23 cellular contexts compared by ENCODE assay signal in genomic region chr1:89627596-89627962, GRCh38. TPM values are rescaled to one million over a fixed set of nuclear protein-coding genes. Genes with fewer than 3 reads are reported as not detected.
DNase-seq lines count a peak whose midpoint lies in the region; ATAC-seq lines count a peak whose summit lies in the region.
"Had no signal": no experiment of that assay in that cellular context is flagged by ENCODE, and none has a peak within 500 bp of the region (broad histone marks: within the 10 kb centered on the region; RNA-seq: fewer than 3 reads in every experiment).

No MANE protein-coding gene starts in this region.

- H3K9me3 Mint-ChIP-seq in activated CD4-positive, alpha-beta T cell treated with anti-CD3 and anti-CD28 coated beads for 36 hours (ENCODE audit: low read depth) = no peaks in the 10 kb centered on the region
- H3K9me3 Mint-ChIP-seq in CD4-positive, alpha-beta memory T cell = no peaks in the 10 kb centered on the region
- no peaks in the 10 kb centered on the region for H3K9me3 Mint-ChIP-seq in activated naive CD8-positive, alpha-beta T cell (ENCODE audit: low read depth)
- H3K9me3 Mint-ChIP-seq: activated T-helper 2 cell treated with anti-CD3 and anti-CD28 coated beads, Interferon-gamma antibody, Interleukin-2, Interleukin-4, amounts not matched to agents 10 μg/mL and 5 μg/mL and 100 μg/mL, durations not matched to agents 14 hours and 24 hours and 36 hours; IgD-negative memory B cell; immature natural killer cell had no signal

- no peaks in the 10 kb centered on the region for H3K36me3 ChIP-seq in CD4-positive, alpha-beta memory T cell (ENCODE audit: insufficient read depth, low read length)
- H3K36me3 ChIP-seq: stomach, transverse colon had no signal

- peaks cover 70% of the 10 kb centered on the region for H3K4me1 ChIP-seq in CD4-positive, alpha-beta memory T cell (ENCODE audit: insufficient read depth, low read length)

- H3K27ac Mint-ChIP-seq in activated CD4-positive, alpha-beta T cell treated with anti-CD3 and anti-CD28 coated beads for 36 hours = peak overlapping the region; percentile 84
- H3K27ac Mint-ChIP-seq in CD4-positive, alpha-beta memory T cell = peak overlapping the region; percentile 83 to 99 (median 94)
- H3K27ac Mint-ChIP-seq in activated naive CD8-positive, alpha-beta T cell = peak overlapping the region; percentile 90

- no peak for DNase-seq in activated CD4-positive, alpha-beta T cell treated with anti-CD3 and anti-CD28 coated beads for 36 hours
- no peak for DNase-seq in activated CD4-positive, alpha-beta T cell treated with anti-CD3 and anti-CD28 coated beads, Interleukin-2, amount 50 U/mL, for 48 hours
- no peak for DNase-seq in CD4-positive, alpha-beta memory T cell
- peak; percentile 76 for DNase-seq in medulla oblongata (ENCODE audit: extremely low spot score)
- no peak for DNase-seq in NCI-H446 (lab: John Stamatoyannopoulos, UW)
- DNase-seq in 8988T = no peak
- DNase-seq: COR-L47; DMS53; immature natural killer cell; mesendoderm; NCI-H1048; NCI-H1694; NCI-H524 treated with DMSO at 0.1 percent for 48 hours; NK-92 treated with Interleukin-12 subunit alpha and Interleukin-12 subunit beta, amount 100 ng/mL, for 24 hours; PC-3; Right ventricle myocardium superior; stomach; transverse colon had no signal

- H3K9me3 ChIP-seq in CD4-positive, alpha-beta memory T cell (ENCODE audit: control insufficient read depth in 1 of 2, low read length in 2 of 2) = no peaks in the 10 kb centered on the region
- H3K9me3 ChIP-seq: stomach, transverse colon had no signal

- POLR2A ChIA-PET in activated CD4-positive, alpha-beta T cell treated with anti-CD3 and anti-CD28 coated beads for 36 hours (lab: Charles Lee) = interaction anchor here (0.6 to 1.9 kb wide), 9 partner anchors 8 to 370 kb away, joined by 3 to 22 read pairs (median 5); no protein-coding TSS in a partner anchor
- POLR2A ChIA-PET in CD4-positive, alpha-beta memory T cell (lab: Charles Lee; ENCODE audit: partially characterized antibody) = interaction anchor here (1.0 to 30.2 kb wide), 10 partner anchors 11 to 367 kb away, joined by 3 to 813 read pairs (median 6); partner anchors contain the start of genes LRRC8B and ZNF326

- H3K4me3 ChIP-seq in CD4-positive, alpha-beta memory T cell (ENCODE audit: low read length in 2 of 2) = no peak overlapping the region
- H3K4me3 ChIP-seq: stomach, transverse colon had no signal

- H3K4me3 Mint-ChIP-seq in activated CD4-positive, alpha-beta T cell treated with anti-CD3 and anti-CD28 coated beads for 36 hours = peak overlapping the region; percentile 25
- H3K4me3 Mint-ChIP-seq in CD4-positive, alpha-beta memory T cell = peak overlapping the region in 2 of 8 donors; percentile 26 to 68
- peak overlapping the region; percentile 55 for H3K4me3 Mint-ChIP-seq in activated naive CD8-positive, alpha-beta T cell
- H3K4me3 Mint-ChIP-seq: immature natural killer cell had no signal

- peaks cover 38% of the 10 kb centered on the region for H3K36me3 Mint-ChIP-seq in activated CD4-positive, alpha-beta T cell treated with anti-CD3 and anti-CD28 coated beads for 36 hours (ENCODE audit: low read depth)
- peaks cover 8 to 17% of the 10 kb centered on the region in 2 donors for H3K36me3 Mint-ChIP-seq in CD4-positive, alpha-beta memory T cell
- peaks cover 12% of the 10 kb centered on the region for H3K36me3 Mint-ChIP-seq in activated naive CD8-positive, alpha-beta T cell

- no peaks in the 10 kb centered on the region for H3K27me3 Mint-ChIP-seq in activated CD4-positive, alpha-beta T cell treated with anti-CD3 and anti-CD28 coated beads for 36 hours
- H3K27me3 Mint-ChIP-seq in CD4-positive, alpha-beta memory T cell = no peaks in the 10 kb centered on the region
- no peaks in the 10 kb centered on the region for H3K27me3 Mint-ChIP-seq in activated naive CD8-positive, alpha-beta T cell
- H3K27me3 Mint-ChIP-seq: IgD-negative memory B cell had no signal

- CTCF ChIA-PET in activated CD4-positive, alpha-beta T cell treated with anti-CD3 and anti-CD28 coated beads for 36 hours (lab: Charles Lee) = interaction anchor here (0.7 to 14.9 kb wide), 18 partner anchors 8 to 643 kb away, joined by 3 to 157 read pairs (median 4); no protein-coding TSS in a partner anchor
- CTCF ChIA-PET in CD4-positive, alpha-beta memory T cell (lab: Charles Lee; ENCODE audit: partially characterized antibody) = interaction anchor here (0.7 to 32.4 kb wide), 8 partner anchors 10 to 143 kb away, joined by 3 to 688 read pairs (median 16); no protein-coding TSS in a partner anchor

- ATAC-seq in activated CD4-positive, alpha-beta T cell treated with anti-CD3 and anti-CD28 coated beads for 36 hours = no peak
- no peak for ATAC-seq in HG02763 (IDR thresholded peaks at IDR 0.05; ENCODE audit: unreplicated experiment)
- ATAC-seq: left lobe of liver, PC-3 had no signal

- peak overlapping the region; percentile 48 for H3K27ac ChIP-seq in CD4-positive, alpha-beta memory T cell (ENCODE audit: low read depth, low read length)
- H3K27ac ChIP-seq: stomach, transverse colon had no signal

- no peaks in the 10 kb centered on the region for H3K27me3 ChIP-seq in CD4-positive, alpha-beta memory T cell (ENCODE audit: insufficient read depth, low read length)
- H3K27me3 ChIP-seq: stomach, transverse colon had no signal

- intact Hi-C loops in activated CD4-positive, alpha-beta T cell treated with anti-CD3 and anti-CD28 coated beads for 36 hours (cut with DNase I, micrococcal nuclease) = no loop called here
- intact Hi-C loops in CD4-positive, alpha-beta memory T cell (cut with micrococcal nuclease) = no loop called here

- H3K4me1 Mint-ChIP-seq in activated CD4-positive, alpha-beta T cell treated with anti-CD3 and anti-CD28 coated beads for 36 hours = peaks cover 71% of the 10 kb centered on the region
- peaks cover 56 to 84% (median 72%) of the 10 kb centered on the region in 4 donors for H3K4me1 Mint-ChIP-seq in CD4-positive, alpha-beta memory T cell
- H3K4me1 Mint-ChIP-seq in activated naive CD8-positive, alpha-beta T cell (ENCODE audit: low read depth) = peaks cover 78% of the 10 kb centered on the region

RNA-seq across cellular contexts. Expression of gene LRRC8C, which starts 5.3 kb away (rescaled TPM):
- 10 to 100 TPM; 31.5 to 37.1 TPM for total RNA-seq in activated CD4-positive, alpha-beta T cell treated with anti-CD3 and anti-CD28 coated beads for 36 hours
- 10 to 100 TPM; 56.7 to 57.1 TPM for total RNA-seq in CD4-positive, alpha-beta memory T cell
- 10 to 100 TPM; 21.2 to 30.1 TPM for polyA plus RNA-seq in CD4-positive, alpha-beta memory T cell
